In genomic region chr20:4091332-4092135, GRCh38 we compare ENCODE assay signal across 8 cellular contexts. TPM values are rescaled to one million over a fixed set of nuclear protein-coding genes. Genes with fewer than 3 reads are reported as not detected.
A peak's percentile ranks its signal among the peaks of the same experiment; 100 is the strongest.
DNase-seq lines count a peak whose midpoint lies in the region; ATAC-seq and TF ChIP-seq lines count a peak whose summit lies in the region.

No MANE protein-coding gene starts in this region.

- no peaks in the 10 kb centered on the region for H3K27me3 ChIP-seq in GM23248 (replicated peaks; ENCODE audit: insufficient read depth)
- no peaks in the 10 kb centered on the region for H3K27me3 ChIP-seq in adipocyte (replicated peaks; ENCODE audit: control insufficient read depth, insufficient read depth, low read length)
- no peaks in the 10 kb centered on the region for H3K27me3 ChIP-seq in right atrium auricular region

- H3K36me3 ChIP-seq in GM23248 (ENCODE audit: low read depth): no peaks in the 10 kb centered on the region
- H3K36me3 ChIP-seq in adipocyte (ENCODE audit: control insufficient read depth, insufficient read depth, low read length, severe bottlenecking): no peaks in the 10 kb centered on the region
- H3K36me3 ChIP-seq in right atrium auricular region: no peaks in the 10 kb centered on the region

- no peak overlapping the region for H2AFZ ChIP-seq in GM23248

- TF ChIP-seq CTCF in AG10803 (conservative IDR thresholded peaks at IDR 0.05; ENCODE audit: low read length) (peak; percentile 83), right atrium auricular region (IDR thresholded peaks at IDR 0.05) (peak; percentile 62 to 77)

- no peak overlapping the region for H3K4me2 ChIP-seq in GM23248 (ENCODE audit: unreplicated experiment)

- WGBS in GM23248 (ENCODE audit: low coverage in 1 of 2, low lambda C conversion rate in 2 of 2, missing lambda C conversion rate in 2 of 2), 2 experiments: 42 to 45% methylated on average over 20 to 21 of the region's 21 CpGs

- H3K4me1 ChIP-seq in GM23248 (ENCODE audit: insufficient read depth): peaks cover 9% of the 10 kb centered on the region
- H3K4me1 ChIP-seq in adipocyte (ENCODE audit: control insufficient read depth, insufficient read depth, low read length): peaks cover 20% of the 10 kb centered on the region
- H3K4me1 ChIP-seq in right atrium auricular region: peaks cover 0 to 5% of the 10 kb centered on the region in 2 donors

- no peaks in the 10 kb centered on the region for H4K20me1 ChIP-seq in GM23248 (ENCODE audit: insufficient read depth)

- H3F3A ChIP-seq in GM23248 (ENCODE audit: insufficient read depth): peaks cover 16% of the 10 kb centered on the region

- H3K9me3 ChIP-seq in GM23248 (ENCODE audit: low read depth) (no peaks in the 10 kb centered on the region), adipocyte (ENCODE audit: control insufficient read depth, low read length) (peaks cover 12% of the 10 kb centered on the region), right atrium auricular region (no peaks in the 10 kb centered on the region)

- in situ Hi-C loops in GM23248 (cut with MboI): no loop called here

- no peak for ATAC-seq in GM18511 (IDR thresholded peaks at IDR 0.05; ENCODE audit: unreplicated experiment)

- peak; percentile 72 for DNase-seq in AG10803 (ENCODE audit: low read depth)
- peak; percentile 73 for DNase-seq in GM23248
- DNase-seq in RPMI7951 (ENCODE audit: low read depth): peak; percentile 85
- DNase-seq in adipocyte (ENCODE audit: low read depth): peak; percentile 51
- peak; percentile 70 for DNase-seq in right atrium auricular region (ENCODE audit: low spot score)
- DNase-seq in stimulated activated CD4-positive, alpha-beta T cell treated with anti-CD3 and anti-CD28 coated beads, Interleukin-2, amount 100 ng/mL, for 48 hours: peak; percentile 37 to 47
- DNase-seq in NCI-H1436 treated with DMSO at 0.1 percent for 48 hours (lab: John Stamatoyannopoulos, UW): no peak

- peak overlapping the region; percentile 85 for H3K27ac ChIP-seq in GM23248
- no peak overlapping the region for H3K27ac ChIP-seq in right atrium auricular region

- no peaks in the 10 kb centered on the region for H3K79me2 ChIP-seq in GM23248 (ENCODE audit: insufficient read depth)

- H3K9me2 ChIP-seq in GM23248 (ENCODE audit: insufficient read depth): no peaks in the 10 kb centered on the region

- H3K9ac ChIP-seq in GM23248 (peak overlapping the region; percentile 51), adipocyte (ENCODE audit: low read length) (peak overlapping the region; percentile 53)

- no peak overlapping the region for H3K4me3 ChIP-seq in AG10803 (ENCODE audit: low read length)
- H3K4me3 ChIP-seq in GM23248: no peak overlapping the region
- H3K4me3 ChIP-seq in adipocyte (ENCODE audit: low read length): no peak overlapping the region
- no peak overlapping the region for H3K4me3 ChIP-seq in right atrium auricular region

RNA-seq across cellular contexts. Expression of gene SMOX, which starts 57.1 kb away (rescaled TPM):
- total RNA-seq in GM23248 (2014; rRNA removed; shearing (Covaris generic)): 16.8 and 18.5 TPM in 2 replicates
- 19.3 and 21.6 TPM in 2 replicates for polyA plus RNA-seq in GM23248 (2016; fragmentation: Nextera tagmentation; extraction: Ambion mirVana)
- total RNA-seq in RPMI7951 (2014; rRNA removed; shearing (Covaris generic)): 28.5 and 40.3 TPM in 2 replicates
- 1 to 10 TPM; 5.2 to 6.6 TPM for total RNA-seq in right atrium auricular region
